In genomic region chr3:61387817-61388216, GRCh38 we compare ENCODE assay signal across 20 cellular contexts.
DNase-seq lines count a peak whose midpoint lies in the region; TF ChIP-seq lines count a peak whose summit lies in the region.
"Had no signal": no experiment of that assay in that cellular context is flagged by ENCODE, and none has a peak within 500 bp of the region (broad histone marks: within the 10 kb centered on the region; RNA-seq: fewer than 3 reads in every experiment).

No MANE protein-coding gene starts in this region.

- H2BK5ac ChIP-seq in trophoblast cell (ENCODE audit: low read depth, low read length, poor library complexity): no peak overlapping the region

- no TSS peak for BruUV-seq in MCF 10A (replicated peaks; lab: Mats Ljungman, UMichigan)

- H3K27me3 Mint-ChIP-seq in MCF 10A (ENCODE audit: insufficient read depth, unreplicated experiment): peaks cover 12% of the 10 kb centered on the region
- peaks cover 28% of the 10 kb centered on the region for H3K27me3 Mint-ChIP-seq in chondrocyte (ENCODE audit: low read depth)
- H3K27me3 Mint-ChIP-seq: CD4-positive, CD25-positive, alpha-beta regulatory T cell had no signal

- no peak for TF ChIP-seq POLR2A in breast epithelium (IDR thresholded peaks at IDR 0.05)

- H2AFZ ChIP-seq in trophoblast cell (ENCODE audit: insufficient read depth, low read length, poor library complexity) (no peak overlapping the region), osteoblast (ENCODE audit: low read length) (no peak overlapping the region)
- H2AFZ ChIP-seq: GM23338 had no signal

- no peaks in the 10 kb centered on the region for H3K36me3 ChIP-seq in breast epithelium
- peaks cover 0 to 3% of the 10 kb centered on the region in 2 experiments for H3K36me3 ChIP-seq in trophoblast cell (ENCODE audit: control insufficient read depth in 1 of 2, insufficient read depth in 2 of 2, low read length in 2 of 2)
- H3K36me3 ChIP-seq in osteoblast (ENCODE audit: insufficient read depth, low read length): no peaks in the 10 kb centered on the region
- H3K36me3 ChIP-seq: BE2C had no signal

- no peak overlapping the region for H3K4ac ChIP-seq in trophoblast cell (ENCODE audit: low read depth, low read length)

- H2AK5ac ChIP-seq in trophoblast cell (ENCODE audit: low read length): no peak overlapping the region

- H4K91ac ChIP-seq in trophoblast cell (ENCODE audit: low read depth, low read length): no peak overlapping the region

- no peaks in the 10 kb centered on the region for H3K4me1 ChIP-seq in breast epithelium
- no peaks in the 10 kb centered on the region for H3K4me1 ChIP-seq in trophoblast cell (ENCODE audit: control insufficient read depth in 1 of 2, insufficient read depth in 2 of 2, low read length in 2 of 2)
- H3K4me1 ChIP-seq in osteoblast (ENCODE audit: insufficient read depth, low read length): no peaks in the 10 kb centered on the region
- H3K4me1 ChIP-seq: BE2C had no signal

- H3K27ac Mint-ChIP-seq in MCF 10A (ENCODE audit: low read depth, unreplicated experiment): no peak overlapping the region
- H3K27ac Mint-ChIP-seq in chondrocyte (ENCODE audit: unreplicated experiment): no peak overlapping the region
- H3K27ac Mint-ChIP-seq: CD8-positive, alpha-beta memory T cell; GM23338 had no signal

- DNase-seq in MCF 10A (ENCODE audit: unreplicated experiment): peak; percentile 78
- no peak for DNase-seq in breast epithelium (ENCODE audit: low spot score in 2 of 2)
- peak; percentile 9 for DNase-seq in RPMI7951 (ENCODE audit: low read depth)
- DNase-seq in epithelial cell of esophagus (ENCODE audit: low read depth): peak; percentile 19
- DNase-seq in trophoblast cell: peak; percentile 83 to 88
- DNase-seq in chondrocyte (ENCODE audit: low spot score): no peak
- DNase-seq in osteoblast (ENCODE audit: insufficient read length, low spot score, missing footprints): no peak
- DNase-seq: BE2C; C1 segment of cervical spinal cord; CD4-positive, CD25-positive, alpha-beta regulatory T cell; CD8-positive, alpha-beta memory T cell; COR-L47; DMS 273 treated with DMSO at 0.1 percent for 48 hours; DMS53; DND-41; EL; HCEC 1CT; IMR-90 had no signal

- no peak overlapping the region for H3K9ac ChIP-seq in trophoblast cell (ENCODE audit: low read length)

- no peak overlapping the region for H3K4me3 Mint-ChIP-seq in MCF 10A (ENCODE audit: unreplicated experiment)
- no peak overlapping the region for H3K4me3 Mint-ChIP-seq in chondrocyte (ENCODE audit: unreplicated experiment)
- H3K4me3 Mint-ChIP-seq: GM23338 had no signal

- H3K36me3 Mint-ChIP-seq in MCF 10A (ENCODE audit: insufficient read depth, unreplicated experiment) (no peaks in the 10 kb centered on the region), chondrocyte (ENCODE audit: low read depth) (peaks cover 3% of the 10 kb centered on the region)
- H3K36me3 Mint-ChIP-seq: CD4-positive, CD25-positive, alpha-beta regulatory T cell; CD8-positive, alpha-beta memory T cell had no signal

- no peak overlapping the region for H4K12ac ChIP-seq in trophoblast cell (ENCODE audit: low read depth, low read length)

- no peaks in the 10 kb centered on the region for H3K79me1 ChIP-seq in trophoblast cell (ENCODE audit: low read length)

- H3K9me3 ChIP-seq in breast epithelium (peaks cover 4 to 6% of the 10 kb centered on the region in 2 donors), trophoblast cell (ENCODE audit: insufficient read depth, low read depth, low read length) (peaks cover 6% of the 10 kb centered on the region), osteoblast (ENCODE audit: low read depth, low read length) (no peaks in the 10 kb centered on the region)
- H3K9me3 ChIP-seq: BE2C had no signal

- H4K8ac ChIP-seq in trophoblast cell (ENCODE audit: low read depth, low read length): no peak overlapping the region

- intact Hi-C loops in MCF 10A (cut with micrococcal nuclease) (no loop called here), breast epithelium (cut with DNase I; ENCODE audit: low total_unique reads) (no loop called here)

- H3K79me2 ChIP-seq in trophoblast cell (ENCODE audit: control insufficient read depth, insufficient read depth, low read length, poor library complexity): no peaks in the 10 kb centered on the region
- no peaks in the 10 kb centered on the region for H3K79me2 ChIP-seq in osteoblast (ENCODE audit: insufficient read depth, low read length)

- H3K18ac ChIP-seq in trophoblast cell (ENCODE audit: low read length): no peak overlapping the region

- H3K27ac ChIP-seq in breast epithelium (no peak overlapping the region), trophoblast cell (ENCODE audit: low read depth, low read length) (no peak overlapping the region), osteoblast (ENCODE audit: low read depth, low read length) (no peak overlapping the region)
- H3K27ac ChIP-seq: HL-60 had no signal

- POLR2A ChIA-PET in MCF 10A (lab: Yijun Ruan, JAX): no interaction called here

- no peaks in the 10 kb centered on the region for H3K27me3 ChIP-seq in breast epithelium
- no peaks in the 10 kb centered on the region for H3K27me3 ChIP-seq in trophoblast cell (ENCODE audit: insufficient read depth, low read length)
- H3K27me3 ChIP-seq in osteoblast (ENCODE audit: insufficient read depth, low read length): no peaks in the 10 kb centered on the region
- H3K27me3 ChIP-seq: BE2C had no signal

- H3K4me3 ChIP-seq in breast epithelium (no peak overlapping the region), epithelial cell of esophagus (ENCODE audit: low read length) (no peak overlapping the region), trophoblast cell (ENCODE audit: low read depth, low read length) (no peak overlapping the region), osteoblast (ENCODE audit: insufficient read depth, low read length) (no peak overlapping the region)
- H3K4me3 ChIP-seq: GM23338 had no signal

- TF ChIP-seq CTCF in MCF 10A (IDR thresholded peaks at IDR 0.05; ENCODE audit: unreplicated experiment): no peak
- no peak for TF ChIP-seq CTCF in breast epithelium (IDR thresholded peaks at IDR 0.05)
- no peak for TF ChIP-seq CTCF in epithelial cell of esophagus (IDR thresholded peaks at IDR 0.05; ENCODE audit: insufficient read depth, low read depth, low read length, missing control alignments)
- TF ChIP-seq CTCF in chondrocyte (IDR thresholded peaks at IDR 0.05): no peak
- no peak for TF ChIP-seq CTCF in osteoblast (IDR thresholded peaks at IDR 0.05; ENCODE audit: extremely low read depth, low read depth, low read length)

- WGBS in trophoblast cell (ENCODE audit: extremely low coverage, insufficient coverage, insufficient read length): no CpG with 5 or more reads among the region's 3 CpGs

- no peak overlapping the region for H3K23ac ChIP-seq in trophoblast cell (ENCODE audit: low read length)

- no peak overlapping the region for H2BK120ac ChIP-seq in trophoblast cell (ENCODE audit: insufficient read depth, low read length, poor library complexity)

- CTCF ChIA-PET in MCF 10A (lab: Yijun Ruan, JAX): interaction anchor here (0.5 kb wide), 1 partner anchor 143 kb away, joined by 4 read pairs; no protein-coding TSS in a partner anchor

- no peaks in the 10 kb centered on the region for H4K20me1 ChIP-seq in osteoblast (ENCODE audit: insufficient read depth, low read length)

- no peak overlapping the region for H2BK12ac ChIP-seq in trophoblast cell (ENCODE audit: low read length)

- H3K9me3 Mint-ChIP-seq in MCF 10A (ENCODE audit: unreplicated experiment) (peaks cover 13% of the 10 kb centered on the region), chondrocyte (ENCODE audit: low read depth) (peaks cover 15% of the 10 kb centered on the region)

- no peak overlapping the region for H3K14ac ChIP-seq in trophoblast cell (ENCODE audit: low read length)

- peaks cover 8% of the 10 kb centered on the region for H3K4me1 Mint-ChIP-seq in MCF 10A (ENCODE audit: insufficient read depth, unreplicated experiment)
- H3K4me1 Mint-ChIP-seq in chondrocyte (ENCODE audit: low read depth): no peaks in the 10 kb centered on the region
- H3K4me1 Mint-ChIP-seq: CD8-positive, alpha-beta memory T cell; GM23338 had no signal

- H3K4me2 ChIP-seq in trophoblast cell (ENCODE audit: low read length) (no peak overlapping the region), osteoblast (ENCODE audit: insufficient read depth, low read length) (no peak overlapping the region)
- H3K4me2 ChIP-seq: GM23338 had no signal

Comparison
In these comparisons a context has a peak if more than half of its experiments do, and no peak if none do; other contexts are left out.
1. DNase-seq: peak in MCF 10A (single experiment), RPMI7951 (single experiment), epithelial cell of esophagus (single experiment) and trophoblast cell (2 of 2); none in breast epithelium (0 of 2), chondrocyte (single experiment) and osteoblast (single experiment).